8 cellular contexts compared by ENCODE assay signal in genomic region chr9:34171753-34172535, GRCh38. TPM values are rescaled to one million over a fixed set of nuclear protein-coding genes. Genes with fewer than 3 reads are reported as not detected.
DNase-seq lines count a peak whose midpoint lies in the region; ATAC-seq and TF ChIP-seq lines count a peak whose summit lies in the region.

No MANE protein-coding gene starts in this region.

- no peaks in the 10 kb centered on the region for H3K27me3 ChIP-seq in endodermal cell (ENCODE audit: control insufficient read depth, insufficient read depth, low read length, poor library complexity, severe bottlenecking)

- H3K4me1 ChIP-seq in endodermal cell (ENCODE audit: control insufficient read depth, insufficient read depth, low read length) = no peaks in the 10 kb centered on the region

- H3K9me3 Mint-ChIP-seq in endodermal cell = no peaks in the 10 kb centered on the region
- H3K9me3 Mint-ChIP-seq in progenitor cell of endocrine pancreas (ENCODE audit: low read depth) = no peaks in the 10 kb centered on the region

- H3K4me1 Mint-ChIP-seq in endodermal cell (peaks cover 5% of the 10 kb centered on the region), progenitor cell of endocrine pancreas (ENCODE audit: low read depth) (peaks cover 4% of the 10 kb centered on the region)

- H3K27me3 Mint-ChIP-seq in endodermal cell (ENCODE audit: insufficient read depth) = peaks cover 1% of the 10 kb centered on the region
- H3K27me3 Mint-ChIP-seq in progenitor cell of endocrine pancreas = no peaks in the 10 kb centered on the region

- DNase-seq in GM12864 (ENCODE audit: low read depth) (peak; percentile 55), mesenteric fat pad (ENCODE audit: low spot score) (peak; percentile 60), endodermal cell (no peak), NCI-H2081 treated with DMSO at 0.1 percent for 48 hours (lab: John Stamatoyannopoulos, UW) (no peak), progenitor cell of endocrine pancreas (ENCODE audit: low spot score, unreplicated experiment) (no peak)
- peak; percentile 29 to 35 for DNase-seq in activated CD4-positive, alpha-beta T cell treated with anti-CD3 and anti-CD28 coated beads for 4 hours

- H3K9me3 ChIP-seq in endodermal cell (ENCODE audit: control insufficient read depth, low read length) = no peaks in the 10 kb centered on the region

- H3K4me3 Mint-ChIP-seq in endodermal cell (no peak overlapping the region), progenitor cell of endocrine pancreas (ENCODE audit: low read depth) (no peak overlapping the region)

- H3K4me3 ChIP-seq in GM12864 (ENCODE audit: low read depth, low read length) (no peak overlapping the region), endodermal cell (ENCODE audit: low read length) (no peak overlapping the region)

- H3K27ac Mint-ChIP-seq in endodermal cell = no peak overlapping the region
- H3K27ac Mint-ChIP-seq in progenitor cell of endocrine pancreas = no peak overlapping the region

- no peak overlapping the region for H3K9ac ChIP-seq in endodermal cell (ENCODE audit: extremely low read depth, low read length, poor library complexity, severe bottlenecking)

- ATAC-seq in HG03342 (IDR thresholded peaks at IDR 0.05; ENCODE audit: unreplicated experiment) (peak; percentile 67), HG03520 (IDR thresholded peaks at IDR 0.05; ENCODE audit: unreplicated experiment) (no peak)

- H3K36me3 Mint-ChIP-seq in endodermal cell (ENCODE audit: low read depth) (no peaks in the 10 kb centered on the region), progenitor cell of endocrine pancreas (ENCODE audit: insufficient read depth) (no peaks in the 10 kb centered on the region)

- H3K36me3 ChIP-seq in endodermal cell (ENCODE audit: control insufficient read depth, insufficient read depth, low read length) = no peaks in the 10 kb centered on the region

- WGBS in endodermal cell (ENCODE audit: insufficient coverage in 1 of 2, insufficient read length in 1 of 2), 2 experiments = 90 to 96% methylated on average over 11 to 15 of the region's 15 CpGs

- no peak for TF ChIP-seq CTCF in GM12864 (IDR thresholded peaks at IDR 0.05; ENCODE audit: low read depth, low read length, missing control alignments)
- TF ChIP-seq CTCF in endodermal cell (conservative IDR thresholded peaks at IDR 0.05) = no peak
- no peak for TF ChIP-seq CTCF in progenitor cell of endocrine pancreas (IDR thresholded peaks at IDR 0.05; ENCODE audit: unreplicated experiment)

- H3K27ac ChIP-seq in endodermal cell (ENCODE audit: low read depth, low read length) = no peak overlapping the region

RNA-seq across cellular contexts. Expression of gene UBAP1, which starts 6.9 kb away (rescaled TPM):
- 56.0 TPM for total RNA-seq in mesenteric fat pad
- 10 to 100 TPM; 36.4 to 39.8 TPM for total RNA-seq in endodermal cell
- 37.1 TPM for polyA plus RNA-seq in endodermal cell (2013, experiment 1 of 2)
- 37.3 TPM for polyA plus RNA-seq in endodermal cell (2013, experiment 2 of 2)
- total RNA-seq in progenitor cell of endocrine pancreas = 45.6 and 47.6 TPM in 2 replicates

RNA-seq across cellular contexts. Expression of gene DCAF12, which starts 45.4 kb away (rescaled TPM):
- total RNA-seq in mesenteric fat pad (32.3 TPM), endodermal cell (10 to 100 TPM; 35.0 to 37.0 TPM), progenitor cell of endocrine pancreas (48.7 and 50.4 TPM in 2 replicates)
- polyA plus RNA-seq in endodermal cell (2013, experiment 1 of 2) = 45.9 TPM
- 40.1 TPM for polyA plus RNA-seq in endodermal cell (2013, experiment 2 of 2)

Comparison
In these comparisons a context has a peak if more than half of its experiments do, and no peak if none do; other contexts are left out.
1. DNase-seq: peak in GM12864 (single experiment), activated CD4-positive, alpha-beta T cell treated with anti-CD3 and anti-CD28 coated beads for 4 hours (2 of 2) and mesenteric fat pad (single experiment); none in endodermal cell (single experiment), NCI-H2081 treated with DMSO at 0.1 percent for 48 hours (single experiment) and progenitor cell of endocrine pancreas (single experiment).